ENCODE assay signal across 12 cellular contexts in the genomic region with DNA sequence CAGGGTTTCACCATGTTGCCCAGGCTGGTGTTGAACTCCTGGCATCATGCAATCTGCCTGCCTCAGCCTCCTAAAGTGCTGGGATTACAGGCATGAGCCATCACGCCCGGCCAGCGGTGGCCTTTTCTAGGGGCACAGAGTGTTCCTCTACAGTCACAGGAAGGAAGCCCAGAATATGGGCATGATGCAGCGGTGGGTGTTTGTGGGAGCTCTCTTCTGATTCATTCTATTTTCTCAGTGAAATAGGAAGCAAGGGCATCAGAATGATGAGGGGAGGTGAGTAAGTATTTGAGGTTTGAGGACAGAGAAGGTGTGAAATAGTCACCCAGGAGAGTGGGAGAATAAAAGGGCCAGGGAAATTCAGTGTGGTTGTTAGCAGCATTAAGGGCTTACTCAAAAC.
DNase-seq lines count a peak whose midpoint lies in the region; ATAC-seq, FAIRE-seq and TF ChIP-seq lines count a peak whose summit lies in the region.
"Had no signal": no experiment of that assay in that cellular context is flagged by ENCODE, and none has a peak within 500 bp of the region (broad histone marks: within the 10 kb centered on the region; RNA-seq: fewer than 3 reads in every experiment).

No MANE protein-coding gene starts in this region.

- no peak for TF ChIP-seq CTCF in left ventricle myocardium inferior (IDR thresholded peaks at IDR 0.05; ENCODE audit: borderline replicate concordance)
- TF ChIP-seq CTCF in heart right ventricle (IDR thresholded peaks at IDR 0.05), result no peak
- no peak for TF ChIP-seq CTCF in ascending aorta (IDR thresholded peaks at IDR 0.05)
- TF ChIP-seq CTCF in body of pancreas (IDR thresholded peaks at IDR 0.05), result no peak

- DNase-seq in left ventricle myocardium inferior (no peak), heart right ventricle (no peak), ascending aorta (ENCODE audit: low spot score in 2 of 2) (no peak), urothelium cell line (ENCODE audit: low spot score) (peak; percentile 24), NCI-H510A (lab: John Stamatoyannopoulos, UW) (no peak), body of pancreas (no peak)
- DNase-seq in stimulated activated CD4-positive, alpha-beta T cell treated with anti-CD3 and anti-CD28 coated beads, Interleukin-1b, Interleukin-23, amount 100 ng/mL, for 24 hours (ENCODE audit: low read depth in 4 of 4, low spot score in 1 of 4), result peak; percentile 28 to 61 (median 40)
- DNase-seq: head of caudate nucleus, SHP77 treated with DMSO at 0.1 percent for 48 hours had no signal

- H3K27me3 ChIP-seq in left ventricle myocardium inferior (ENCODE audit: low read depth) (no peaks in the 10 kb centered on the region), heart right ventricle (no peaks in the 10 kb centered on the region), ascending aorta (no peaks in the 10 kb centered on the region), body of pancreas (no peaks in the 10 kb centered on the region)
- H3K27me3 ChIP-seq: suprapubic skin had no signal

- H3K9me3 ChIP-seq in left ventricle myocardium inferior (replicated peaks) (peaks cover 12% of the 10 kb centered on the region), heart right ventricle (peaks cover 0 to 15% (median 0%) of the 10 kb centered on the region in 11 donors), ascending aorta (no peaks in the 10 kb centered on the region), body of pancreas (no peaks in the 10 kb centered on the region)
- H3K9me3 ChIP-seq: prostate gland, suprapubic skin had no signal

- H3K36me3 ChIP-seq in left ventricle myocardium inferior, result no peaks in the 10 kb centered on the region
- peaks cover 0 to 6% (median 0%) of the 10 kb centered on the region in 9 donors for H3K36me3 ChIP-seq in heart right ventricle
- no peaks in the 10 kb centered on the region for H3K36me3 ChIP-seq in ascending aorta
- H3K36me3 ChIP-seq in body of pancreas (replicated peaks in 1 of 2; ENCODE audit: insufficient read depth in 1 of 2, low read depth in 2 of 2), result no peaks in the 10 kb centered on the region
- H3K36me3 ChIP-seq: prostate gland, suprapubic skin had no signal

- ATAC-seq in heart right ventricle, result no peak
- no peak for ATAC-seq in body of pancreas
- ATAC-seq in HG03095 (IDR thresholded peaks at IDR 0.05; ENCODE audit: unreplicated experiment), result no peak

- intact Hi-C loops in left ventricle myocardium inferior (cut with micrococcal nuclease), result no loop called here
- intact Hi-C loops in heart right ventricle (cut with DNase I), result loop anchor here in 2 of 10 donors (5.0 to 10.0 kb wide), 2 partner anchors 66 to 69 kb away; a partner anchor contains a TSS
- intact Hi-C loops in ascending aorta (cut with DNase I), result no loop called here
- intact Hi-C loops in body of pancreas (cut with DNase I), result no loop called here

- no peak for TF ChIP-seq POLR2A in body of pancreas (IDR thresholded peaks at IDR 0.05)

- H3K4me3 ChIP-seq in left ventricle myocardium inferior (no peak overlapping the region), heart right ventricle (no peak overlapping the region), ascending aorta (no peak overlapping the region), body of pancreas (no peak overlapping the region)
- H3K4me3 ChIP-seq: prostate gland, suprapubic skin had no signal

- H3K27ac ChIP-seq in left ventricle myocardium inferior (replicated peaks) (peak overlapping the region; percentile 12), heart right ventricle (no peak overlapping the region), ascending aorta (peak overlapping the region; percentile 53 to 65), body of pancreas (no peak overlapping the region)
- H3K27ac ChIP-seq: prostate gland, suprapubic skin had no signal

- 87 to 90% methylated on average over 4 of the region's 4 CpGs for WGBS in heart right ventricle, 2 donors
- WGBS in body of pancreas, 2 donors, result 89 to 97% methylated on average over 4 of the region's 4 CpGs

- peaks cover 22% of the 10 kb centered on the region for H3K4me1 ChIP-seq in left ventricle myocardium inferior
- H3K4me1 ChIP-seq in heart right ventricle, result peaks cover 0 to 28% (median 9%) of the 10 kb centered on the region in 9 donors
- peaks cover 0 to 15% of the 10 kb centered on the region in 2 donors for H3K4me1 ChIP-seq in ascending aorta
- H3K4me1 ChIP-seq in body of pancreas, result no peaks in the 10 kb centered on the region
- H3K4me1 ChIP-seq: prostate gland, suprapubic skin had no signal

- no peak for FAIRE-seq in urothelium cell line (lab: Jason Lieb, UNC)

Comparison
In these comparisons a context has a peak if more than half of its experiments do, and no peak if none do; other contexts are left out.
1. H3K27ac ChIP-seq: peak in left ventricle myocardium inferior (single experiment) and ascending aorta (2 of 2); none in heart right ventricle (0 of 10) and body of pancreas (0 of 4).
2. DNase-seq: peak in stimulated activated CD4-positive, alpha-beta T cell treated with anti-CD3 and anti-CD28 coated beads, Interleukin-1b, Interleukin-23, amount 100 ng/mL, for 24 hours (4 of 4) and urothelium cell line (single experiment); none in left ventricle myocardium inferior (single experiment), heart right ventricle (0 of 2), ascending aorta (0 of 2), NCI-H510A (single experiment) and body of pancreas (0 of 4).